Comparison of ENCODE assay signal across 13 cellular contexts in the genomic region with DNA sequence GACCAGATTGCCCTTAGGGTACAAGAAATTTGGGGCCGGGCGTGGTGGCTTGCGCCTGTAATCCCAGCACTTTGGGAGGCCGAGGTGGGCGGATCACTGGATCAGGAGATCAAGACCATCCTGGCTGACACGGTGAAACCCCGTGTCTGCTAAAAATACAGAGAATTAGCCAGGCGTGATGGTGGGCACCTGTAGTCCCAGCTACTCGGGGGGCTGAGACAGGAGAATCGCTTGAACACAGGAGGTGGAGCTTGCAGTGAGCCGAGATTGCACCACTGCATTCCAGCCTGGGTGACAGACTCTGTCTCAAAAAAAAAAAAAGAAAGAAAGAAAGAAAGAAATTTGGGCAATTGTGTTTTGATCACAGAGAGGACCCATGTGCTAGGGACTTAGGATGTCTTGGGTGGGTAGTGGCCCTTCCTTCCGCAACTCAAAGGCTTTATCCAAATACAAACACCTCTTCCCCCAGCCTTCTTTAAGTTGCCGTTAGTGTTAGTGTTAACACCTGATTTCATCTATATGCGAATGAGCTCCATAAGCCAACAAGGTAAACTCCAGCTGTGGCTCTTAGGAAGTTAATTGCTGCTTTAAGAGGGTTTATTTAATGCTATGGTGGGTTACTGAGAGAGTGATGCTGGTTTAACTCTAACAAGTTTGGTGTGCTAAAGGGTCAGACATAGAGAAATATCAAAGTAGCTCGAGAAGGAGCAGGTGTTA.
DNase-seq lines count a peak whose midpoint lies in the region; ATAC-seq and TF ChIP-seq lines count a peak whose summit lies in the region.
"Had no signal": no experiment of that assay in that cellular context is flagged by ENCODE, and none has a peak within 500 bp of the region (broad histone marks: within the 10 kb centered on the region; RNA-seq: fewer than 3 reads in every experiment).

No MANE protein-coding gene starts in this region.

- no peak for DNase-seq in HAP-1 (ENCODE audit: low spot score in 2 of 2)
- DNase-seq in NCI-H2196 (lab: John Stamatoyannopoulos, UW; ENCODE audit: unreplicated experiment): no peak
- no peak for DNase-seq in AG08396 (ENCODE audit: low spot score)
- DNase-seq: activated gamma-delta T cell treated with Interleukin-2 at 50 U/mL for 16 hours, NCI-H1092, right lobe of liver, upper lobe of left lung had no signal

- no peaks in the 10 kb centered on the region for H3K36me3 ChIP-seq in OCI-LY1 (ENCODE audit: insufficient read depth, low read length)
- H3K36me3 ChIP-seq in HAP-1 (replicated peaks): no peaks in the 10 kb centered on the region
- H3K36me3 ChIP-seq: esophagus muscularis mucosa, right lobe of liver, upper lobe of left lung had no signal

- H2AFZ ChIP-seq in OCI-LY1 (ENCODE audit: low read length): no peak overlapping the region

- peaks cover 26% of the 10 kb centered on the region for H3K4me1 ChIP-seq in OCI-LY1 (ENCODE audit: insufficient read depth, low read length, severe bottlenecking)
- H3K4me1 ChIP-seq in HAP-1: no peaks in the 10 kb centered on the region
- H3K4me1 ChIP-seq: right lobe of liver, upper lobe of left lung had no signal

- TF ChIP-seq CTCF in GM12875 (IDR thresholded peaks at IDR 0.05; ENCODE audit: borderline replicate concordance, insufficient read depth, low read depth, low read length) (no peak), OCI-LY1 (IDR thresholded peaks at IDR 0.05; ENCODE audit: low read length) (no peak)

- H3K27me3 ChIP-seq in OCI-LY1 (ENCODE audit: insufficient read depth, low read length) (no peaks in the 10 kb centered on the region), HAP-1 (ENCODE audit: low read depth) (peaks cover 12% of the 10 kb centered on the region; the same call in 1 of the 2 replicates)
- H3K27me3 ChIP-seq: esophagus muscularis mucosa, right lobe of liver, upper lobe of left lung had no signal

- peak overlapping the region; percentile 48 for H3K27ac ChIP-seq in OCI-LY1 (ENCODE audit: low read depth, low read length, poor library complexity, severe bottlenecking)
- H3K27ac ChIP-seq: right lobe of liver, upper lobe of left lung had no signal

- H4K20me1 ChIP-seq in OCI-LY1 (ENCODE audit: insufficient read depth, low read length): no peaks in the 10 kb centered on the region

- peak overlapping the region; percentile 1 for H3K4me3 ChIP-seq in GM12875 (ENCODE audit: low read depth, low read length)
- peak overlapping the region; percentile 54 for H3K4me3 ChIP-seq in OCI-LY1 (ENCODE audit: low read depth, low read length, poor library complexity, severe bottlenecking)
- no peak overlapping the region for H3K4me3 ChIP-seq in HAP-1
- H3K4me3 ChIP-seq: esophagus muscularis mucosa, right lobe of liver, upper lobe of left lung had no signal

- no peaks in the 10 kb centered on the region for H3F3A ChIP-seq in OCI-LY1 (ENCODE audit: insufficient read depth, low read length)

- H3K79me2 ChIP-seq in OCI-LY1 (ENCODE audit: insufficient read depth, low read length): no peaks in the 10 kb centered on the region

- in situ Hi-C loops in HAP-1 (cut with MboI; ENCODE audit: low sequenced_read_pairs): no loop called here

- no peaks in the 10 kb centered on the region for H3K9me3 ChIP-seq in OCI-LY1 (ENCODE audit: low read length)
- H3K9me3 ChIP-seq in HAP-1: no peaks in the 10 kb centered on the region
- H3K9me3 ChIP-seq: esophagus muscularis mucosa, right lobe of liver, upper lobe of left lung had no signal

- H3K9ac ChIP-seq in OCI-LY1 (ENCODE audit: low read length): peak overlapping the region; percentile 41; the same call in 1 of the 2 replicates

- peak; percentile 25 for ATAC-seq in GM19438 (IDR thresholded peaks at IDR 0.05; ENCODE audit: low read depth, unreplicated experiment)
- peak; percentile 28 for ATAC-seq in HG02852 (IDR thresholded peaks at IDR 0.05; ENCODE audit: unreplicated experiment)
- ATAC-seq in GM21367 (IDR thresholded peaks at IDR 0.05; ENCODE audit: unreplicated experiment): no peak
- ATAC-seq: right lobe of liver had no signal

- H3K9me2 ChIP-seq in OCI-LY1 (ENCODE audit: low read depth, low read length): no peaks in the 10 kb centered on the region

- H3K4me2 ChIP-seq in OCI-LY1 (ENCODE audit: low read length): peak overlapping the region; percentile 48
